In genomic region chr5:58274199-58274598, GRCh38 we compare ENCODE assay signal across 20 cellular contexts.
DNase-seq lines count a peak whose midpoint lies in the region; ATAC-seq, FAIRE-seq and TF ChIP-seq lines count a peak whose summit lies in the region.
"Had no signal": no experiment of that assay in that cellular context is flagged by ENCODE, and none has a peak within 500 bp of the region (broad histone marks: within the 10 kb centered on the region; RNA-seq: fewer than 3 reads in every experiment).

No MANE protein-coding gene starts in this region.

- no peaks in the 10 kb centered on the region for H3K36me3 Mint-ChIP-seq in stimulated activated effector memory CD8-positive, alpha-beta T cell treated with anti-CD3 and anti-CD28 coated beads, Interleukin-12 subunit alpha, Interleukin-12 subunit beta, amount 100 ng/mL, for 72 hours
- H3K36me3 Mint-ChIP-seq: CD8-positive, alpha-beta memory T cell; IgD-negative memory B cell had no signal

- H3F3A ChIP-seq in GM23248 (ENCODE audit: insufficient read depth): no peaks in the 10 kb centered on the region

- H3K27ac ChIP-seq in GM23248 (no peak overlapping the region), endothelial cell of umbilical vein (ENCODE audit: insufficient read depth, low read depth, low read length) (no peak overlapping the region), keratinocyte (ENCODE audit: control insufficient read depth, insufficient read depth, low read length) (peak overlapping the region; percentile 55), prostate gland (no peak overlapping the region)

- H3K9ac ChIP-seq in GM23248: no peak overlapping the region
- no peak overlapping the region for H3K9ac ChIP-seq in endothelial cell of umbilical vein (replicated peaks; ENCODE audit: extremely low read depth, insufficient read depth, low read length)
- H3K9ac ChIP-seq in keratinocyte (ENCODE audit: control insufficient read depth, extremely low read depth, insufficient read depth, low read length): no peak overlapping the region

- no peak overlapping the region for H3K27ac Mint-ChIP-seq in stimulated activated effector memory CD8-positive, alpha-beta T cell treated with anti-CD3 and anti-CD28 coated beads, Interleukin-12 subunit alpha, Interleukin-12 subunit beta, amount 100 ng/mL, for 72 hours
- H3K27ac Mint-ChIP-seq: CD8-positive, alpha-beta memory T cell; IgD-negative memory B cell had no signal

- H3K4me1 Mint-ChIP-seq in stimulated activated effector memory CD8-positive, alpha-beta T cell treated with anti-CD3 and anti-CD28 coated beads, Interleukin-12 subunit alpha, Interleukin-12 subunit beta, amount 100 ng/mL, for 72 hours: no peaks in the 10 kb centered on the region
- H3K4me1 Mint-ChIP-seq: CD8-positive, alpha-beta memory T cell; IgD-negative memory B cell had no signal

- no peak overlapping the region for H3K4me3 Mint-ChIP-seq in stimulated activated effector memory CD8-positive, alpha-beta T cell treated with anti-CD3 and anti-CD28 coated beads, Interleukin-12 subunit alpha, Interleukin-12 subunit beta, amount 100 ng/mL, for 72 hours
- H3K4me3 Mint-ChIP-seq: CD8-positive, alpha-beta memory T cell; IgD-negative memory B cell had no signal

- no peak for ATAC-seq in GM21619 (IDR thresholded peaks at IDR 0.05; ENCODE audit: unreplicated experiment)
- no peak for ATAC-seq in stimulated activated effector memory CD8-positive, alpha-beta T cell treated with anti-CD3 and anti-CD28 coated beads, Interleukin-12 subunit alpha, Interleukin-12 subunit beta, amount 100 ng/mL, for 72 hours

- no peak for FAIRE-seq in endothelial cell of umbilical vein (lab: Jason Lieb, UNC)
- FAIRE-seq in keratinocyte (lab: Jason Lieb, UNC): peak; percentile 71

- no peak overlapping the region for H3K4me3 ChIP-seq in GM23248
- H3K4me3 ChIP-seq in endothelial cell of umbilical vein (replicated peaks in 1 of 3; ENCODE audit: insufficient read depth in 1 of 3, low read depth in 1 of 3, low read length in 3 of 3): no peak overlapping the region
- H3K4me3 ChIP-seq in keratinocyte (ENCODE audit: control insufficient read depth in 2 of 3, extremely low read depth in 1 of 3, insufficient read depth in 2 of 3, low read depth in 1 of 3, low read length in 3 of 3): no peak overlapping the region
- no peak overlapping the region for H3K4me3 ChIP-seq in prostate gland
- H3K4me3 ChIP-seq: HAP-1, MG63 had no signal

- H2AFZ ChIP-seq in GM23248 (no peak overlapping the region), endothelial cell of umbilical vein (ENCODE audit: low read depth, low read length) (no peak overlapping the region), keratinocyte (ENCODE audit: control insufficient read depth, low read length) (no peak overlapping the region)

- no peaks in the 10 kb centered on the region for H3K9me3 Mint-ChIP-seq in stimulated activated effector memory CD8-positive, alpha-beta T cell treated with anti-CD3 and anti-CD28 coated beads, Interleukin-12 subunit alpha, Interleukin-12 subunit beta, amount 100 ng/mL, for 72 hours
- H3K9me3 Mint-ChIP-seq: CD8-positive, alpha-beta memory T cell had no signal

- H3K79me2 ChIP-seq in GM23248 (ENCODE audit: insufficient read depth) (no peaks in the 10 kb centered on the region), endothelial cell of umbilical vein (ENCODE audit: control insufficient read depth, insufficient read depth, low read length) (no peaks in the 10 kb centered on the region), keratinocyte (ENCODE audit: control insufficient read depth, insufficient read depth, low read length) (no peaks in the 10 kb centered on the region)

- H4K20me1 ChIP-seq in GM23248 (ENCODE audit: insufficient read depth) (no peaks in the 10 kb centered on the region), endothelial cell of umbilical vein (replicated peaks; ENCODE audit: control insufficient read depth, extremely low read depth, insufficient read depth, low read length) (no peaks in the 10 kb centered on the region), keratinocyte (ENCODE audit: control insufficient read depth, extremely low read depth, insufficient read depth, low read length) (no peaks in the 10 kb centered on the region)

- H3K4me2 ChIP-seq in GM23248 (ENCODE audit: unreplicated experiment): no peak overlapping the region
- H3K4me2 ChIP-seq in endothelial cell of umbilical vein (ENCODE audit: insufficient read depth, low read length): no peak overlapping the region
- H3K4me2 ChIP-seq in keratinocyte (ENCODE audit: control insufficient read depth, extremely low read depth, insufficient read depth, low read depth, low read length): no peak overlapping the region

- no peaks in the 10 kb centered on the region for H3K27me3 ChIP-seq in GM23248 (replicated peaks; ENCODE audit: insufficient read depth)
- no peaks in the 10 kb centered on the region for H3K27me3 ChIP-seq in endothelial cell of umbilical vein (ENCODE audit: control insufficient read depth in 2 of 2, insufficient read depth in 2 of 2, low read length in 2 of 2)
- no peaks in the 10 kb centered on the region for H3K27me3 ChIP-seq in keratinocyte (ENCODE audit: control insufficient read depth, extremely low read depth, insufficient read depth, low read length)
- H3K27me3 ChIP-seq in prostate gland (replicated peaks; ENCODE audit: insufficient read depth): no peaks in the 10 kb centered on the region
- H3K27me3 ChIP-seq: MG63 had no signal

- CTCF ChIA-PET in endothelial cell of umbilical vein (lab: Charles Lee): interaction anchor here (0.7 to 2.9 kb wide), 11 partner anchors 10 to 775 kb away, joined by 3 to 18 read pairs (median 7); no protein-coding TSS in a partner anchor

- no TSS peak for BruUV-seq in endothelial cell of umbilical vein (replicated peaks; lab: Mats Ljungman, UMichigan)

- no peaks in the 10 kb centered on the region for H3K36me3 ChIP-seq in GM23248 (ENCODE audit: low read depth)
- no peaks in the 10 kb centered on the region for H3K36me3 ChIP-seq in endothelial cell of umbilical vein (ENCODE audit: control insufficient read depth in 2 of 2, extremely low read depth in 1 of 2, insufficient read depth in 2 of 2, low read length in 2 of 2)
- no peaks in the 10 kb centered on the region for H3K36me3 ChIP-seq in keratinocyte (ENCODE audit: control insufficient read depth in 2 of 2, extremely low read depth in 1 of 2, insufficient read depth in 2 of 2, low read length in 2 of 2)
- no peaks in the 10 kb centered on the region for H3K36me3 ChIP-seq in prostate gland
- H3K36me3 ChIP-seq: HAP-1, MG63 had no signal

- no peak for TF ChIP-seq POLR2A in endothelial cell of umbilical vein (IDR thresholded peaks at IDR 0.05; ENCODE audit: low read depth, low read length)
- no peak for TF ChIP-seq POLR2A in prostate gland (IDR thresholded peaks at IDR 0.05)

- in situ Hi-C loops in GM23248 (cut with MboI): no loop called here

- no peaks in the 10 kb centered on the region for H3K4me1 ChIP-seq in GM23248 (ENCODE audit: insufficient read depth)
- H3K4me1 ChIP-seq in endothelial cell of umbilical vein (ENCODE audit: control insufficient read depth, extremely low read depth, insufficient read depth, low read length): peaks cover 12% of the 10 kb centered on the region
- peaks cover 8% of the 10 kb centered on the region for H3K4me1 ChIP-seq in keratinocyte (ENCODE audit: control insufficient read depth, extremely low read depth, insufficient read depth, low read length)
- H3K4me1 ChIP-seq in prostate gland (replicated peaks): no peaks in the 10 kb centered on the region
- H3K4me1 ChIP-seq: HAP-1 had no signal

- TF ChIP-seq CTCF in endothelial cell of umbilical vein (IDR thresholded peaks at IDR 0.05; ENCODE audit: extremely low read depth in 1 of 2, insufficient read depth in 1 of 2, low read depth in 1 of 2, low read length in 2 of 2): no peak
- no peak for TF ChIP-seq CTCF in keratinocyte (optimal IDR thresholded peaks at IDR 0.05 in 1 of 3, IDR thresholded peaks at IDR 0.05 in 1 of 3, conservative IDR thresholded peaks at IDR 0.05 in 1 of 3; ENCODE audit: extremely low read depth in 1 of 3, insufficient read depth in 2 of 3, low read length in 3 of 3)
- no peak for TF ChIP-seq CTCF in prostate gland (IDR thresholded peaks at IDR 0.05)

- dilution Hi-C loops in endothelial cell of umbilical vein (cut with MboI; ENCODE audit: extremely low pct_ligation_motif_present, low sequenced_read_pairs) (no loop called here), keratinocyte (cut with MboI; ENCODE audit: extremely low pct_ligation_motif_present, low sequenced_read_pairs) (no loop called here)

- intact Hi-C loops in endothelial cell of umbilical vein (cut with micrococcal nuclease): no loop called here
- intact Hi-C loops in prostate gland (cut with DNase I): no loop called here

- no peaks in the 10 kb centered on the region for H3K9me2 ChIP-seq in GM23248 (ENCODE audit: insufficient read depth)

- POLR2A ChIA-PET in endothelial cell of umbilical vein (lab: Charles Lee): interaction anchor here (0.7 to 1.5 kb wide), 5 partner anchors 15 to 495 kb away, joined by 3 to 6 read pairs (median 4); no protein-coding TSS in a partner anchor

- H3K9me3 ChIP-seq in GM23248 (ENCODE audit: low read depth) (no peaks in the 10 kb centered on the region), endothelial cell of umbilical vein (replicated peaks; ENCODE audit: control insufficient read depth, insufficient read depth, low read length) (no peaks in the 10 kb centered on the region), keratinocyte (ENCODE audit: control insufficient read depth, low read depth, low read length) (no peaks in the 10 kb centered on the region), prostate gland (no peaks in the 10 kb centered on the region)
- H3K9me3 ChIP-seq: HAP-1, MG63 had no signal

- DNase-seq in GM23248 (peak; percentile 10), LHCN-M2 (ENCODE audit: low read depth) (peak; percentile 35), endothelial cell of umbilical vein (ENCODE audit: low read depth, low spot score) (peak; percentile 48), keratinocyte (ENCODE audit: low read depth, low spot score) (no peak), prostate gland (ENCODE audit: low spot score) (no peak)
- DNase-seq in stimulated activated effector memory CD8-positive, alpha-beta T cell treated with anti-CD3 and anti-CD28 coated beads, Interleukin-12 subunit alpha, Interleukin-12 subunit beta, amount 100 ng/mL, for 72 hours (ENCODE audit: low spot score in 2 of 2): no peak
- DNase-seq: ACHN; C1 segment of cervical spinal cord; CD8-positive, alpha-beta memory T cell; DMS53; Karpas-422; MG63; NCI-H1048; NCI-H1436; NCI-H1930; NCI-H226; NCI-H524 had no signal

- H3K9me1 ChIP-seq in endothelial cell of umbilical vein (replicated peaks; ENCODE audit: control insufficient read depth, extremely low read depth, insufficient read depth, low read length): no peaks in the 10 kb centered on the region
- H3K9me1 ChIP-seq in keratinocyte (ENCODE audit: control insufficient read depth, extremely low read depth, insufficient read depth, low read length): no peaks in the 10 kb centered on the region

TF ChIP-seq in endothelial cell of umbilical vein, 7 proteins besides CTCF, POLR2A, EP300 and RAD21 (continues in another document):
- no peak for TF ChIP-seq POLR2AphosphoS5 (IDR thresholded peaks at IDR 0.05; ENCODE audit: insufficient read depth, low read depth, low read length)
- TF ChIP-seq GATA2 (IDR thresholded peaks at IDR 0.05; ENCODE audit: insufficient read depth, insufficient read length, low read depth, low read length): no peak

Comparison
In these comparisons a context has a peak if more than half of its experiments do, and no peak if none do; other contexts are left out.
1. DNase-seq: peak in GM23248 (single experiment), LHCN-M2 (single experiment) and endothelial cell of umbilical vein (single experiment); none in keratinocyte (single experiment), stimulated activated effector memory CD8-positive, alpha-beta T cell treated with anti-CD3 and anti-CD28 coated beads, Interleukin-12 subunit alpha, Interleukin-12 subunit beta, amount 100 ng/mL, for 72 hours (0 of 2) and prostate gland (single experiment).